2 cellular contexts compared by ENCODE assay signal in the genomic region with DNA sequence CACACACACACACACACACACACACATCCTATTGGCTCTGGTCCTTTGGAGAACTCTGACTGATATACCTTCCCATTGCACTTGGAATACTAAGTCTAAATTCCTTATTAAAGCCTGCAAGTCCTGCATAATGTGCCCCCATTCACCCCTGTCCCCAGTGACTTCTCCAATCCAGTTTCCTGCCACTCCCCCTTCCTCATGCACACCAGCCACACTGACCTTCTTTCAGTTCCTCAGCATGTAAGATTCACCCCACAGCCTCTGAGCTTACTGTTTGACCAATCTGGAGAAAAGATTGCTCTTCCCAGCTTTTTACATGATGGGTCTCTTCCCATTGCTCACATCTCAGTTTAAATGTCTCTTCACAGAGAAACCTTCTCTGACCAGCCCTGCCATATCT.
TF ChIP-seq lines count a peak whose summit lies in the region.

No MANE protein-coding gene starts in this region.

TF ChIP-seq in HepG2, 621 proteins besides CTCF, POLR2A, EP300 and RAD21 (continued from another document):
- TF ChIP-seq, protein P1, sequence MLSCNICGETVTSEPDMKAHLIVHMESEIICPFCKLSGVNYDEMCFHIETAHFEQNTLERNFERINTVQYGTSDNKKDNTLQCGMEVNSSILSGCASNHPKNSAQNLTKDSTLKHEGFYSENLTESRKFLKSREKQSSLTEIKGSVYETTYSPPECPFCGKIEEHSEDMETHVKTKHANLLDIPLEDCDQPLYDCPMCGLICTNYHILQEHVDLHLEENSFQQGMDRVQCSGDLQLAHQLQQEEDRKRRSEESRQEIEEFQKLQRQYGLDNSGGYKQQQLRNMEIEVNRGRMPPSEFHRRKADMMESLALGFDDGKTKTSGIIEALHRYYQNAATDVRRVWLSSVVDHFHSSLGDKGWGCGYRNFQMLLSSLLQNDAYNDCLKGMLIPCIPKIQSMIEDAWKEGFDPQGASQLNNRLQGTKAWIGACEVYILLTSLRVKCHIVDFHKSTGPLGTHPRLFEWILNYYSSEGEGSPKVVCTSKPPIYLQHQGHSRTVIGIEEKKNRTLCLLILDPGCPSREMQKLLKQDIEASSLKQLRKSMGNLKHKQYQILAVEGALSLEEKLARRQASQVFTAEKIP (CRISPR knock-in tag; IDR thresholded peaks at IDR 0.05; ENCODE audit: borderline replicate concordance), result no peak
- TF ChIP-seq ZNF101 (CRISPR knock-in tag; IDR thresholded peaks at IDR 0.05; ENCODE audit: borderline replicate concordance, low read depth), result no peak
- TF ChIP-seq MLLT10 (CRISPR knock-in tag; IDR thresholded peaks at IDR 0.05), result no peak
- no peak for TF ChIP-seq HNF4A (CRISPR knock-in tag; IDR thresholded peaks at IDR 0.05)
- TF ChIP-seq ZNF251 (CRISPR knock-in tag; IDR thresholded peaks at IDR 0.05), result no peak
- TF ChIP-seq SALL2 (CRISPR knock-in tag; IDR thresholded peaks at IDR 0.05), result no peak
- TF ChIP-seq, protein P2, sequence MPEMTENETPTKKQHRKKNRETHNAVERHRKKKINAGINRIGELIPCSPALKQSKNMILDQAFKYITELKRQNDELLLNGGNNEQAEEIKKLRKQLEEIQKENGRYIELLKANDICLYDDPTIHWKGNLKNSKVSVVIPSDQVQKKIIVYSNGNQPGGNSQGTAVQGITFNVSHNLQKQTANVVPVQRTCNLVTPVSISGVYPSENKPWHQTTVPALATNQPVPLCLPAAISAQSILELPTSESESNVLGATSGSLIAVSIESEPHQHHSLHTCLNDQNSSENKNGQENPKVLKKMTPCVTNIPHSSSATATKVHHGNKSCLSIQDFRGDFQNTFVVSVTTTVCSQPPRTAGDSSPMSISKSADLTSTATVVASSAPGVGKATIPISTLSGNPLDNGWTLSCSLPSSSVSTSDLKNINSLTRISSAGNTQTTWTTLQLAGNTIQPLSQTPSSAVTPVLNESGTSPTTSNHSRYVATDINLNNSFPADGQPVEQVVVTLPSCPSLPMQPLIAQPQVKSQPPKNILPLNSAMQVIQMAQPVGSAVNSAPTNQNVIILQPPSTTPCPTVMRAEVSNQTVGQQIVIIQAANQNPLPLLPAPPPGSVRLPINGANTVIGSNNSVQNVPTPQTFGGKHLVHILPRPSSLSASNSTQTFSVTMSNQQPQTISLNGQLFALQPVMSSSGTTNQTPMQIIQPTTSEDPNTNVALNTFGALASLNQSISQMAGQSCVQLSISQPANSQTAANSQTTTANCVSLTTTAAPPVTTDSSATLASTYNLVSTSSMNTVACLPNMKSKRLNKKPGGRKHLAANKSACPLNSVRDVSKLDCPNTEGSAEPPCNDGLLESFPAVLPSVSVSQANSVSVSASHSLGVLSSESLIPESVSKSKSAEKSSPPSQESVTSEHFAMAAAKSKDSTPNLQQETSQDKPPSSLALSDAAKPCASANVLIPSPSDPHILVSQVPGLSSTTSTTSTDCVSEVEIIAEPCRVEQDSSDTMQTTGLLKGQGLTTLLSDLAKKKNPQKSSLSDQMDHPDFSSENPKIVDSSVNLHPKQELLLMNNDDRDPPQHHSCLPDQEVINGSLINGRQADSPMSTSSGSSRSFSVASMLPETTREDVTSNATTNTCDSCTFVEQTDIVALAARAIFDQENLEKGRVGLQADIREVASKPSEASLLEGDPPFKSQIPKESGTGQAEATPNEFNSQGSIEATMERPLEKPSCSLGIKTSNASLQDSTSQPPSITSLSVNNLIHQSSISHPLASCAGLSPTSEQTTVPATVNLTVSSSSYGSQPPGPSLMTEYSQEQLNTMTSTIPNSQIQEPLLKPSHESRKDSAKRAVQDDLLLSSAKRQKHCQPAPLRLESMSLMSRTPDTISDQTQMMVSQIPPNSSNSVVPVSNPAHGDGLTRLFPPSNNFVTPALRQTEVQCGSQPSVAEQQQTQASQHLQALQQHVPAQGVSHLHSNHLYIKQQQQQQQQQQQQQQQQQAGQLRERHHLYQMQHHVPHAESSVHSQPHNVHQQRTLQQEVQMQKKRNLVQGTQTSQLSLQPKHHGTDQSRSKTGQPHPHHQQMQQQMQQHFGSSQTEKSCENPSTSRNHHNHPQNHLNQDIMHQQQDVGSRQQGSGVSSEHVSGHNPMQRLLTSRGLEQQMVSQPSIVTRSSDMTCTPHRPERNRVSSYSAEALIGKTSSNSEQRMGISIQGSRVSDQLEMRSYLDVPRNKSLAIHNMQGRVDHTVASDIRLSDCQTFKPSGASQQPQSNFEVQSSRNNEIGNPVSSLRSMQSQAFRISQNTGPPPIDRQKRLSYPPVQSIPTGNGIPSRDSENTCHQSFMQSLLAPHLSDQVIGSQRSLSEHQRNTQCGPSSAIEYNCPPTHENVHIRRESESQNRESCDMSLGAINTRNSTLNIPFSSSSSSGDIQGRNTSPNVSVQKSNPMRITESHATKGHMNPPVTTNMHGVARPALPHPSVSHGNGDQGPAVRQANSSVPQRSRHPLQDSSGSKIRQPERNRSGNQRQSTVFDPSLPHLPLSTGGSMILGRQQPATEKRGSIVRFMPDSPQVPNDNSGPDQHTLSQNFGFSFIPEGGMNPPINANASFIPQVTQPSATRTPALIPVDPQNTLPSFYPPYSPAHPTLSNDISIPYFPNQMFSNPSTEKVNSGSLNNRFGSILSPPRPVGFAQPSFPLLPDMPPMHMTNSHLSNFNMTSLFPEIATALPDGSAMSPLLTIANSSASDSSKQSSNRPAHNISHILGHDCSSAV (CRISPR knock-in tag; IDR thresholded peaks at IDR 0.05; ENCODE audit: borderline replicate concordance), result no peak
- no peak for TF ChIP-seq LCORL (IDR thresholded peaks at IDR 0.05)
- no peak for TF ChIP-seq LCORL (CRISPR knock-in tag; IDR thresholded peaks at IDR 0.05)
- TF ChIP-seq ZNF678 (CRISPR knock-in tag; IDR thresholded peaks at IDR 0.05), result no peak

TF ChIP-seq in GM12878, 131 proteins besides CTCF, POLR2A, EP300 and RAD21 (continued from another document):
- TF ChIP-seq, protein P3, sequence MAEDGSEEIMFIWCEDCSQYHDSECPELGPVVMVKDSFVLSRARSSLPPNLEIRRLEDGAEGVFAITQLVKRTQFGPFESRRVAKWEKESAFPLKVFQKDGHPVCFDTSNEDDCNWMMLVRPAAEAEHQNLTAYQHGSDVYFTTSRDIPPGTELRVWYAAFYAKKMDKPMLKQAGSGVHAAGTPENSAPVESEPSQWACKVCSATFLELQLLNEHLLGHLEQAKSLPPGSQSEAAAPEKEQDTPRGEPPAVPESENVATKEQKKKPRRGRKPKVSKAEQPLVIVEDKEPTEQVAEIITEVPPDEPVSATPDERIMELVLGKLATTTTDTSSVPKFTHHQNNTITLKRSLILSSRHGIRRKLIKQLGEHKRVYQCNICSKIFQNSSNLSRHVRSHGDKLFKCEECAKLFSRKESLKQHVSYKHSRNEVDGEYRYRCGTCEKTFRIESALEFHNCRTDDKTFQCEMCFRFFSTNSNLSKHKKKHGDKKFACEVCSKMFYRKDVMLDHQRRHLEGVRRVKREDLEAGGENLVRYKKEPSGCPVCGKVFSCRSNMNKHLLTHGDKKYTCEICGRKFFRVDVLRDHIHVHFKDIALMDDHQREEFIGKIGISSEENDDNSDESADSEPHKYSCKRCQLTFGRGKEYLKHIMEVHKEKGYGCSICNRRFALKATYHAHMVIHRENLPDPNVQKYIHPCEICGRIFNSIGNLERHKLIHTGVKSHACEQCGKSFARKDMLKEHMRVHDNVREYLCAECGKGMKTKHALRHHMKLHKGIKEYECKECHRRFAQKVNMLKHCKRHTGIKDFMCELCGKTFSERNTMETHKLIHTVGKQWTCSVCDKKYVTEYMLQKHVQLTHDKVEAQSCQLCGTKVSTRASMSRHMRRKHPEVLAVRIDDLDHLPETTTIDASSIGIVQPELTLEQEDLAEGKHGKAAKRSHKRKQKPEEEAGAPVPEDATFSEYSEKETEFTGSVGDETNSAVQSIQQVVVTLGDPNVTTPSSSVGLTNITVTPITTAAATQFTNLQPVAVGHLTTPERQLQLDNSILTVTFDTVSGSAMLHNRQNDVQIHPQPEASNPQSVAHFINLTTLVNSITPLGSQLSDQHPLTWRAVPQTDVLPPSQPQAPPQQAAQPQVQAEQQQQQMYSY (CRISPR knock-in tag; IDR thresholded peaks at IDR 0.05), result no peak
- TF ChIP-seq, protein P4, sequence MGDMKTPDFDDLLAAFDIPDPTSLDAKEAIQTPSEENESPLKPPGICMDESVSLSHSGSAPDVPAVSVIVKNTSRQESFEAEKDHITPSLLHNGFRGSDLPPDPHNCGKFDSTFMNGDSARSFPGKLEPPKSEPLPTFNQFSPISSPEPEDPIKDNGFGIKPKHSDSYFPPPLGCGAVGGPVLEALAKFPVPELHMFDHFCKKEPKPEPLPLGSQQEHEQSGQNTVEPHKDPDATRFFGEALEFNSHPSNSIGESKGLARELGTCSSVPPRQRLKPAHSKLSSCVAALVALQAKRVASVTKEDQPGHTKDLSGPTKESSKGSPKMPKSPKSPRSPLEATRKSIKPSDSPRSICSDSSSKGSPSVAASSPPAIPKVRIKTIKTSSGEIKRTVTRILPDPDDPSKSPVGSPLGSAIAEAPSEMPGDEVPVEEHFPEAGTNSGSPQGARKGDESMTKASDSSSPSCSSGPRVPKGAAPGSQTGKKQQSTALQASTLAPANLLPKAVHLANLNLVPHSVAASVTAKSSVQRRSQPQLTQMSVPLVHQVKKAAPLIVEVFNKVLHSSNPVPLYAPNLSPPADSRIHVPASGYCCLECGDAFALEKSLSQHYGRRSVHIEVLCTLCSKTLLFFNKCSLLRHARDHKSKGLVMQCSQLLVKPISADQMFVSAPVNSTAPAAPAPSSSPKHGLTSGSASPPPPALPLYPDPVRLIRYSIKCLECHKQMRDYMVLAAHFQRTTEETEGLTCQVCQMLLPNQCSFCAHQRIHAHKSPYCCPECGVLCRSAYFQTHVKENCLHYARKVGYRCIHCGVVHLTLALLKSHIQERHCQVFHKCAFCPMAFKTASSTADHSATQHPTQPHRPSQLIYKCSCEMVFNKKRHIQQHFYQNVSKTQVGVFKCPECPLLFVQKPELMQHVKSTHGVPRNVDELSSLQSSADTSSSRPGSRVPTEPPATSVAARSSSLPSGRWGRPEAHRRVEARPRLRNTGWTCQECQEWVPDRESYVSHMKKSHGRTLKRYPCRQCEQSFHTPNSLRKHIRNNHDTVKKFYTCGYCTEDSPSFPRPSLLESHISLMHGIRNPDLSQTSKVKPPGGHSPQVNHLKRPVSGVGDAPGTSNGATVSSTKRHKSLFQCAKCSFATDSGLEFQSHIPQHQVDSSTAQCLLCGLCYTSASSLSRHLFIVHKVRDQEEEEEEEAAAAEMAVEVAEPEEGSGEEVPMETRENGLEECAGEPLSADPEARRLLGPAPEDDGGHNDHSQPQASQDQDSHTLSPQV (IDR thresholded peaks at IDR 0.05), result no peak
- TF ChIP-seq NR2C1 (IDR thresholded peaks at IDR 0.05), result no peak
- TF ChIP-seq SMAD5 (IDR thresholded peaks at IDR 0.05; ENCODE audit: low read depth), result no peak
- no peak for TF ChIP-seq MTA2 (IDR thresholded peaks at IDR 0.05; ENCODE audit: low read depth)
- TF ChIP-seq, protein P5, sequence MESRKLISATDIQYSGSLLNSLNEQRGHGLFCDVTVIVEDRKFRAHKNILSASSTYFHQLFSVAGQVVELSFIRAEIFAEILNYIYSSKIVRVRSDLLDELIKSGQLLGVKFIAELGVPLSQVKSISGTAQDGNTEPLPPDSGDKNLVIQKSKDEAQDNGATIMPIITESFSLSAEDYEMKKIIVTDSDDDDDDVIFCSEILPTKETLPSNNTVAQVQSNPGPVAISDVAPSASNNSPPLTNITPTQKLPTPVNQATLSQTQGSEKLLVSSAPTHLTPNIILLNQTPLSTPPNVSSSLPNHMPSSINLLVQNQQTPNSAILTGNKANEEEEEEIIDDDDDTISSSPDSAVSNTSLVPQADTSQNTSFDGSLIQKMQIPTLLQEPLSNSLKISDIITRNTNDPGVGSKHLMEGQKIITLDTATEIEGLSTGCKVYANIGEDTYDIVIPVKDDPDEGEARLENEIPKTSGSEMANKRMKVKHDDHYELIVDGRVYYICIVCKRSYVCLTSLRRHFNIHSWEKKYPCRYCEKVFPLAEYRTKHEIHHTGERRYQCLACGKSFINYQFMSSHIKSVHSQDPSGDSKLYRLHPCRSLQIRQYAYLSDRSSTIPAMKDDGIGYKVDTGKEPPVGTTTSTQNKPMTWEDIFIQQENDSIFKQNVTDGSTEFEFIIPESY (IDR thresholded peaks at IDR 0.05), result no peak
- TF ChIP-seq KDM1A (IDR thresholded peaks at IDR 0.05; ENCODE audit: borderline replicate concordance), result no peak
- no peak for TF ChIP-seq BCL11A (IDR thresholded peaks at IDR 0.05; ENCODE audit: low read depth, low read length)
- TF ChIP-seq MEF2B (IDR thresholded peaks at IDR 0.05; ENCODE audit: partially characterized antibody, poor library complexity, severe bottlenecking), result no peak
- peak; percentile 14 to 31; a peak in 2 of 4 replicates for TF ChIP-seq IKZF2 (IDR thresholded peaks at IDR 0.05)
- TF ChIP-seq, protein P6, sequence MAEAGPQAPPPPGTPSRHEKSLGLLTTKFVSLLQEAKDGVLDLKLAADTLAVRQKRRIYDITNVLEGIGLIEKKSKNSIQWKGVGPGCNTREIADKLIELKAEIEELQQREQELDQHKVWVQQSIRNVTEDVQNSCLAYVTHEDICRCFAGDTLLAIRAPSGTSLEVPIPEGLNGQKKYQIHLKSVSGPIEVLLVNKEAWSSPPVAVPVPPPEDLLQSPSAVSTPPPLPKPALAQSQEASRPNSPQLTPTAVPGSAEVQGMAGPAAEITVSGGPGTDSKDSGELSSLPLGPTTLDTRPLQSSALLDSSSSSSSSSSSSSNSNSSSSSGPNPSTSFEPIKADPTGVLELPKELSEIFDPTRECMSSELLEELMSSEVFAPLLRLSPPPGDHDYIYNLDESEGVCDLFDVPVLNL (IDR thresholded peaks at IDR 0.05; ENCODE audit: low read depth, low read length), result no peak
- TF ChIP-seq NR2C2 (IDR thresholded peaks at IDR 0.05; ENCODE audit: borderline replicate concordance, control insufficient read depth, insufficient read length, low read depth), result no peak
- TF ChIP-seq SPI1 (IDR thresholded peaks at IDR 0.05; ENCODE audit: borderline replicate concordance, insufficient read depth, low read depth, low read length), result peak; percentile 45; the same call in 1 of the 2 replicates
TF ChIP-seq in GM12878: peak in this region for 2.
